ENCODE assay signal across 14 cellular contexts in genomic region chr4:47530801-47531200, GRCh38. TPM values are rescaled to one million over a fixed set of nuclear protein-coding genes. Genes with fewer than 3 reads are reported as not detected.
A peak's percentile ranks its signal among the peaks of the same experiment; 100 is the strongest.
DNase-seq lines count a peak whose midpoint lies in the region; ATAC-seq and TF ChIP-seq lines count a peak whose summit lies in the region.
"Had no signal": no experiment of that assay in that cellular context is flagged by ENCODE, and none has a peak within 500 bp of the region (broad histone marks: within the 10 kb centered on the region; RNA-seq: fewer than 3 reads in every experiment).

No MANE protein-coding gene starts in this region.

- H3K36me3 Mint-ChIP-seq in activated CD8-positive, alpha-beta memory T cell treated with anti-CD3 and anti-CD28 coated beads, Interleukin-2, amount 10 ng/mL, durations not matched to agents 7 days and 5 days, result peaks cover 76% of the 10 kb centered on the region
- H3K36me3 Mint-ChIP-seq in activated naive CD8-positive, alpha-beta T cell treated with anti-CD3 and anti-CD28 coated beads, Interleukin-2, amount 10 ng/mL, durations not matched to agents 7 days and 5 days, result peaks cover 67% of the 10 kb centered on the region
- peaks cover 70% of the 10 kb centered on the region for H3K36me3 Mint-ChIP-seq in mesothelial cell of epicardium

- no peak for ATAC-seq in activated CD8-positive, alpha-beta memory T cell treated with anti-CD3 and anti-CD28 coated beads, Interleukin-2, amount 10 ng/mL, durations not matched to agents 7 days and 5 days
- no peak for ATAC-seq in activated naive CD8-positive, alpha-beta T cell treated with anti-CD3 and anti-CD28 coated beads, Interleukin-2, amount 10 ng/mL, durations not matched to agents 7 days and 5 days (ENCODE audit: low read depth)

- no peak for DNase-seq in activated CD8-positive, alpha-beta memory T cell treated with anti-CD3 and anti-CD28 coated beads, Interleukin-2, amount 10 ng/mL, durations not matched to agents 7 days and 5 days
- DNase-seq in activated CD8-positive, alpha-beta memory T cell treated with anti-CD3 and anti-CD28 coated beads, Interleukin-2, amount 50 U/mL, for 48 hours, result no peak
- no peak for DNase-seq in activated naive CD8-positive, alpha-beta T cell treated with anti-CD3 and anti-CD28 coated beads, Interleukin-2, amount 10 ng/mL, durations not matched to agents 7 days and 5 days
- DNase-seq in mesothelial cell of epicardium (ENCODE audit: low spot score in 2 of 2, unreplicated experiment in 2 of 2) (no peak), NCI-H524 treated with DMSO at 0.1 percent for 48 hours (lab: John Stamatoyannopoulos, UW) (no peak), DMS79 treated with DMSO at 0.1 percent for 48 hours (lab: John Stamatoyannopoulos, UW) (no peak), iPS-NIHi7 (ENCODE audit: extremely low spot score) (no peak), T-helper 9 cell (no peak)
- DNase-seq: activated CD8-positive, alpha-beta memory T cell treated with anti-CD3 and anti-CD28 coated beads, Interleukin-2, amount 50 U/mL, for 4 hours; adrenal gland; DMS53; naive thymus-derived CD4-positive, alpha-beta T cell; NCI-H1092 treated with DMSO at 0.1 percent for 48 hours had no signal

- H3K9me3 Mint-ChIP-seq in activated CD8-positive, alpha-beta memory T cell treated with anti-CD3 and anti-CD28 coated beads, Interleukin-2, amount 10 ng/mL, durations not matched to agents 7 days and 5 days (ENCODE audit: low read depth), result peaks cover 10% of the 10 kb centered on the region
- H3K9me3 Mint-ChIP-seq in activated naive CD8-positive, alpha-beta T cell treated with anti-CD3 and anti-CD28 coated beads, Interleukin-2, amount 10 ng/mL, durations not matched to agents 7 days and 5 days, result peaks cover 14% of the 10 kb centered on the region
- H3K9me3 Mint-ChIP-seq in mesothelial cell of epicardium, result peaks cover 50% of the 10 kb centered on the region

- no peak overlapping the region for H3K4me3 Mint-ChIP-seq in activated CD8-positive, alpha-beta memory T cell treated with anti-CD3 and anti-CD28 coated beads, Interleukin-2, amount 10 ng/mL, durations not matched to agents 7 days and 5 days
- peak overlapping the region; percentile 67 for H3K4me3 Mint-ChIP-seq in activated naive CD8-positive, alpha-beta T cell treated with anti-CD3 and anti-CD28 coated beads, Interleukin-2, amount 10 ng/mL, durations not matched to agents 7 days and 5 days
- H3K4me3 Mint-ChIP-seq in mesothelial cell of epicardium, result no peak overlapping the region
- H3K4me3 Mint-ChIP-seq: dendritic cell treated with granulocyte-macrophage colony-stimulating factor and Interleukin-4, amounts not matched to agents 40 ng/mL and 50 ng/mL, for 4 days had no signal

- no peaks in the 10 kb centered on the region for H3K27me3 Mint-ChIP-seq in activated CD8-positive, alpha-beta memory T cell treated with anti-CD3 and anti-CD28 coated beads, Interleukin-2, amount 10 ng/mL, durations not matched to agents 7 days and 5 days
- H3K27me3 Mint-ChIP-seq in activated naive CD8-positive, alpha-beta T cell treated with anti-CD3 and anti-CD28 coated beads, Interleukin-2, amount 10 ng/mL, durations not matched to agents 7 days and 5 days, result no peaks in the 10 kb centered on the region
- H3K27me3 Mint-ChIP-seq in mesothelial cell of epicardium (ENCODE audit: low read depth), result no peaks in the 10 kb centered on the region
- H3K27me3 Mint-ChIP-seq: dendritic cell treated with granulocyte-macrophage colony-stimulating factor and Interleukin-4, amounts not matched to agents 40 ng/mL and 50 ng/mL, for 4 days; naive thymus-derived CD4-positive, alpha-beta T cell had no signal

- CTCF ChIA-PET in activated CD8-positive, alpha-beta memory T cell treated with anti-CD3 and anti-CD28 coated beads, Interleukin-2, amount 10 ng/mL, durations not matched to agents 7 days and 5 days (lab: Charles Lee), result interaction anchor here (1.4 to 2.6 kb wide), 3 partner anchors 20 to 68 kb away, joined by 4 to 14 read pairs (median 9); partner anchors contain the start of gene COMMD8

- POLR2A ChIA-PET in activated naive CD8-positive, alpha-beta T cell treated with anti-CD3 and anti-CD28 coated beads, Interleukin-2, amount 10 ng/mL, durations not matched to agents 7 days and 5 days (lab: Charles Lee), result interaction anchor here (1.1 kb wide), 2 partner anchors 12 to 46 kb away, joined by 3 to 4 read pairs; partner anchors contain the start of gene ATP10D

- H3K27ac Mint-ChIP-seq in activated CD8-positive, alpha-beta memory T cell treated with anti-CD3 and anti-CD28 coated beads, Interleukin-2, amount 10 ng/mL, durations not matched to agents 7 days and 5 days, result peak overlapping the region; percentile 94
- peak overlapping the region; percentile 91 for H3K27ac Mint-ChIP-seq in activated naive CD8-positive, alpha-beta T cell treated with anti-CD3 and anti-CD28 coated beads, Interleukin-2, amount 10 ng/mL, durations not matched to agents 7 days and 5 days
- H3K27ac Mint-ChIP-seq in mesothelial cell of epicardium, result peak overlapping the region; percentile 66
- H3K27ac Mint-ChIP-seq: dendritic cell treated with granulocyte-macrophage colony-stimulating factor and Interleukin-4, amounts not matched to agents 40 ng/mL and 50 ng/mL, for 4 days had no signal

- H3K4me1 Mint-ChIP-seq in activated CD8-positive, alpha-beta memory T cell treated with anti-CD3 and anti-CD28 coated beads, Interleukin-2, amount 10 ng/mL, durations not matched to agents 7 days and 5 days, result peaks cover 68% of the 10 kb centered on the region
- H3K4me1 Mint-ChIP-seq in activated naive CD8-positive, alpha-beta T cell treated with anti-CD3 and anti-CD28 coated beads, Interleukin-2, amount 10 ng/mL, durations not matched to agents 7 days and 5 days, result peaks cover 55% of the 10 kb centered on the region
- H3K4me1 Mint-ChIP-seq in mesothelial cell of epicardium, result peaks cover 10% of the 10 kb centered on the region

- TF ChIP-seq CTCF in mesothelial cell of epicardium (IDR thresholded peaks at IDR 0.05; ENCODE audit: unreplicated experiment), result no peak

RNA-seq across cellular contexts. Expression of gene ATP10D, which starts 45.7 kb away (rescaled TPM):
- total RNA-seq in activated CD8-positive, alpha-beta memory T cell treated with anti-CD3 and anti-CD28 coated beads, Interleukin-2, amount 10 ng/mL, durations not matched to agents 7 days and 5 days, result 10 to 100 TPM; 18.9 to 25.9 TPM
- 10 to 100 TPM; 10.9 to 16.1 TPM for total RNA-seq in activated naive CD8-positive, alpha-beta T cell treated with anti-CD3 and anti-CD28 coated beads, Interleukin-2, amount 10 ng/mL, durations not matched to agents 7 days and 5 days
- 31.7 to 34.9 TPM (median 32.4 TPM) in 3 replicates for total RNA-seq in mesothelial cell of epicardium
